ENCODE assay signal across 9 cellular contexts in the genomic region with DNA sequence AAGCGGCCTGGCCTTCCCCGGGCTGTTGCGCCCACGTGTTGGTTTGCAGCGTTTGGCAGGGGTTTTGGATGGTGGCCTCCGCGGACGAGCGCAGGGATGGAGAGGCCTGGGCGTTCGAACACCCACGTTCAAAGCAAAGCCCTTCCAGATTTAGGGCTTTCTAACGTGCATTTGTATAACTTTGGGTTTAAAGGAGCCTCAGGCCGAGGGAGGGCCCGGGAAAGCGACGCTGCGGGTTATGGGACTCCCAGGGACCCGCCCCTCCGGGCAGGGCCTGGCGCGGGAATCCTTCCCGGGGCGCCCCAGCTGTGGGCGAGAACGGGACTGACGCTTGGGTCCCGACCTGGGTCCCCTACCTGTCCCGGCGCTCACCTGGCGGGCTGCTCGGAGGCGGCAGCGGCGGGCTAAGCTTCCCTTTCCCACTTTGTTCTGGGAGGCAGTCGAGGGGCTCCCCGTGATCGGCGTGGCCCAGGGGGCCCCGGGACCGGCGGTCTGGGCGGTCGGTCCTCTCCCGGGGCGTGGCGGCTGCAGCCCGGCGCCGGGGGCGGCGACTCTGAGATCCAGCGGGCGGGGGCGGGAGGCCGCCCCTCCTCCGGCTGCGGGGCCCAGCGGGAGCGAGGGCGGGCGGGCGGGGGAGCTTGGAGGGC. TPM values are rescaled to one million over a fixed set of nuclear protein-coding genes. Genes with fewer than 3 reads are reported as not detected.
A peak's percentile ranks its signal among the peaks of the same experiment; 100 is the strongest.
DNase-seq lines count a peak whose midpoint lies in the region; ATAC-seq and TF ChIP-seq lines count a peak whose summit lies in the region.
"Had no signal": no experiment of that assay in that cellular context is flagged by ENCODE, and none has a peak within 500 bp of the region (broad histone marks: within the 10 kb centered on the region; RNA-seq: fewer than 3 reads in every experiment).

A gene with protein sequence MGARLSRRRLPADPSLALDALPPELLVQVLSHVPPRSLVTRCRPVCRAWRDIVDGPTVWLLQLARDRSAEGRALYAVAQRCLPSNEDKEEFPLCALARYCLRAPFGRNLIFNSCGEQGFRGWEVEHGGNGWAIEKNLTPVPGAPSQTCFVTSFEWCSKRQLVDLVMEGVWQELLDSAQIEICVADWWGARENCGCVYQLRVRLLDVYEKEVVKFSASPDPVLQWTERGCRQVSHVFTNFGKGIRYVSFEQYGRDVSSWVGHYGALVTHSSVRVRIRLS (minus strand): TSS at position 529 of the 647 bp plus-strand sequence. CDS start 25,423 bp downstream, outside the sequence.

- H3K27ac ChIP-seq in Panc1 (ENCODE audit: low read length) (peak within 1 kb of the TSS; percentile 97), endodermal cell (ENCODE audit: low read depth, low read length) (no peak within 1 kb of the TSS), lower lobe of right lung (peak within 1 kb of the TSS; percentile 77), suprapubic skin (peak within 1 kb of the TSS; percentile 91)
- H3K27ac ChIP-seq: KMS-11 had no signal

- ATAC-seq in Panc1 (peak; percentile 89), lower lobe of right lung (peak; percentile 87 to 93)
- ATAC-seq in activated CD4-positive, CD25-positive, alpha-beta regulatory T cell treated with anti-CD3 and anti-CD28 coated beads, Interleukin-2, amount 50 U/mL, for 24 hours = no peak

- no peak for TF ChIP-seq EP300 in suprapubic skin (IDR thresholded peaks at IDR 0.05)

- CTCF ChIA-PET in Panc1 (lab: Charles Lee) = interaction anchor here (0.5 to 4.1 kb wide), 35 partner anchors 8 to 1194 kb away, joined by 3 to 36 read pairs (median 5); partner anchors contain the start of genes FBXO27, MRPS12 and SARS2

- DNase-seq in ELF-1 (ENCODE audit: low read depth, low spot score) = peak; percentile 79
- peak; percentile 81 for DNase-seq in Panc1 (ENCODE audit: low read depth, low spot score)
- peak; percentile 85 for DNase-seq in endodermal cell
- peak; percentile 52 for DNase-seq in lower lobe of right lung
- peak; percentile 72 to 78 for DNase-seq in suprapubic skin (ENCODE audit: low spot score in 2 of 2)
- no peak for DNase-seq in effector CD8-positive, alpha-beta T cell (lab: John Stamatoyannopoulos, UW)
- DNase-seq in activated CD4-positive, alpha-beta T cell treated with anti-CD3 and anti-CD28 coated beads for 1 hour = no peak

- peak within 1 kb of the TSS; percentile 79 for H3K4me3 Mint-ChIP-seq in endodermal cell

- 1 to 2% methylated on average over 16 to 61 of the region's 63 CpGs for WGBS in endodermal cell (ENCODE audit: insufficient coverage in 1 of 2, insufficient read length in 1 of 2), 2 experiments
- 3% methylated on average over 21 of the region's 63 CpGs for WGBS in suprapubic skin

- H3K27me3 ChIP-seq in Panc1 (ENCODE audit: control insufficient read depth, insufficient read depth, low read length) (no peaks in the 10 kb centered on the region), endodermal cell (ENCODE audit: control insufficient read depth, insufficient read depth, low read length, poor library complexity, severe bottlenecking) (no peaks in the 10 kb centered on the region), lower lobe of right lung (ENCODE audit: low read depth) (peaks cover 15% of the 10 kb centered on the region), suprapubic skin (peaks cover 8% of the 10 kb centered on the region)

- peaks cover 16% of the 10 kb centered on the region for H3K4me1 Mint-ChIP-seq in endodermal cell

- H3K36me3 ChIP-seq in Panc1 (ENCODE audit: control insufficient read depth, insufficient read depth, low read length) = no peaks in the 10 kb centered on the region
- peaks cover 4% of the 10 kb centered on the region for H3K36me3 ChIP-seq in endodermal cell (ENCODE audit: control insufficient read depth, insufficient read depth, low read length)
- H3K36me3 ChIP-seq in lower lobe of right lung = no peaks in the 10 kb centered on the region
- H3K36me3 ChIP-seq in suprapubic skin = no peaks in the 10 kb centered on the region

- peak within 1 kb of the TSS; percentile 93 for H3K27ac Mint-ChIP-seq in endodermal cell

- in situ Hi-C loops in Panc1 (cut with HindIII; ENCODE audit: low pct_unique_long_range_greater_than_20kb, low sequenced_read_pairs) = loop anchor here (25.0 kb wide), 1 partner anchor 962 kb away; the partner anchor contains the start of gene FCGBP

- H3K4me3 ChIP-seq in Panc1 (ENCODE audit: low read depth in 2 of 2, low read length in 2 of 2) (peak within 1 kb of the TSS; percentile 50 to 59), endodermal cell (ENCODE audit: low read length) (peak within 1 kb of the TSS; percentile 82), lower lobe of right lung (peak within 1 kb of the TSS; percentile 68), suprapubic skin (peak within 1 kb of the TSS; percentile 70)

- BruUV-seq in Panc1 (replicated peaks; lab: Mats Ljungman, UMichigan) = no TSS peak

- POLR2A ChIA-PET in Panc1 (lab: Charles Lee) = interaction anchor here (0.6 to 1.3 kb wide), 12 partner anchors 13 to 1082 kb away, joined by 3 to 12 read pairs (median 3); partner anchors contain the start of genes FBXO27 and SAMD4B

- peaks cover 7% of the 10 kb centered on the region for H3K9me3 Mint-ChIP-seq in endodermal cell

- intact Hi-C loops in Panc1 (cut with micrococcal nuclease; ENCODE audit: unreplicated experiment) = loop anchor here (10.0 kb wide), 1 partner anchor 439 kb away; the partner anchor contains the start of gene PLEKHG2
- intact Hi-C loops in lower lobe of right lung (cut with DNase I) = no loop called here

- H3K36me3 Mint-ChIP-seq in endodermal cell (ENCODE audit: low read depth) = peaks cover 18% of the 10 kb centered on the region

- H3K9me3 ChIP-seq in Panc1 (ENCODE audit: control insufficient read depth, insufficient read depth, low read depth, low read length) = peaks cover 3% of the 10 kb centered on the region; the same call in 1 of the 2 replicates
- peaks cover 6% of the 10 kb centered on the region for H3K9me3 ChIP-seq in endodermal cell (ENCODE audit: control insufficient read depth, low read length)
- no peaks in the 10 kb centered on the region for H3K9me3 ChIP-seq in lower lobe of right lung
- no peaks in the 10 kb centered on the region for H3K9me3 ChIP-seq in suprapubic skin

- H3K9ac ChIP-seq in endodermal cell (ENCODE audit: extremely low read depth, low read length, poor library complexity, severe bottlenecking) = peak within 1 kb of the TSS; percentile 45
- H3K9ac ChIP-seq: KMS-11 had no signal

- H3K4me1 ChIP-seq in Panc1 (ENCODE audit: control insufficient read depth, insufficient read depth, low read length) (peaks cover 48% of the 10 kb centered on the region), endodermal cell (ENCODE audit: control insufficient read depth, insufficient read depth, low read length) (no peaks in the 10 kb centered on the region), lower lobe of right lung (peaks cover 18% of the 10 kb centered on the region), suprapubic skin (peaks cover 32% of the 10 kb centered on the region)

- no peak for TF ChIP-seq POLR2A in suprapubic skin (IDR thresholded peaks at IDR 0.05)

- no peak for TF ChIP-seq CTCF in Panc1 (IDR thresholded peaks at IDR 0.05)
- no peak for TF ChIP-seq CTCF in endodermal cell (conservative IDR thresholded peaks at IDR 0.05)
- TF ChIP-seq CTCF in lower lobe of right lung (IDR thresholded peaks at IDR 0.05) = no peak
- TF ChIP-seq CTCF in suprapubic skin (IDR thresholded peaks at IDR 0.05) = no peak

- no peaks in the 10 kb centered on the region for H3K27me3 Mint-ChIP-seq in endodermal cell (ENCODE audit: insufficient read depth)

RNA-seq across cellular contexts. Expression of the gene that starts here (rescaled TPM):
- total RNA-seq in Panc1 (2021; ENCODE audit: unreplicated experiment) (411 TPM), endodermal cell (10 to 100 TPM; 21.2 to 40.3 TPM), lower lobe of right lung (10.5 TPM), suprapubic skin (10 to 100 TPM; 11.3 to 35.1 (median 20.4) TPM)
- 421 TPM for polyA plus RNA-seq in Panc1 (2012; ENCODE audit: insufficient read length)
- polyA plus RNA-seq in endodermal cell (2013, experiment 1 of 2) = 20.8 TPM
- polyA plus RNA-seq in endodermal cell (2013, experiment 2 of 2) = 17.9 TPM

Comparison
In these comparisons a context has a peak if more than half of its experiments do, and no peak if none do; other contexts are left out.
1. DNase-seq: peak in ELF-1 (single experiment), Panc1 (single experiment), endodermal cell (single experiment), lower lobe of right lung (single experiment) and suprapubic skin (2 of 2); none in effector CD8-positive, alpha-beta T cell (single experiment) and activated CD4-positive, alpha-beta T cell treated with anti-CD3 and anti-CD28 coated beads for 1 hour (single experiment).
2. ATAC-seq: peak in Panc1 (single experiment) and lower lobe of right lung (2 of 2); none in activated CD4-positive, CD25-positive, alpha-beta regulatory T cell treated with anti-CD3 and anti-CD28 coated beads, Interleukin-2, amount 50 U/mL, for 24 hours (0 of 2).
3. Peak in every context shown above with its lines, with median percentiles within 50 percentile points of each other: H3K4me3 ChIP-seq.